In genomic region chr15:64635486-64635815, GRCh38 we compare ENCODE assay signal across 7 cellular contexts.
A peak's percentile ranks its signal among the peaks of the same experiment; 100 is the strongest.
DNase-seq lines count a peak whose midpoint lies in the region; ATAC-seq and TF ChIP-seq lines count a peak whose summit lies in the region.

No MANE protein-coding gene starts in this region.

- peaks cover 8% of the 10 kb centered on the region; the same call in 1 of the 2 replicates for H3K9me3 ChIP-seq in SK-N-SH
- no peaks in the 10 kb centered on the region for H3K9me3 ChIP-seq in ovary

- H3K4me1 ChIP-seq in SK-N-SH (ENCODE audit: control insufficient read depth in 1 of 2, insufficient read depth in 2 of 2, low read depth in 1 of 2, low read length in 1 of 2) (peaks cover 12 to 26% of the 10 kb centered on the region in 2 experiments; a peak in 3 of 4 replicates), ovary (ENCODE audit: insufficient read depth) (peaks cover 13% of the 10 kb centered on the region)

- H3K79me2 ChIP-seq in SK-N-SH (ENCODE audit: insufficient read depth) = peaks cover 79% of the 10 kb centered on the region

- H2AFZ ChIP-seq in SK-N-SH (ENCODE audit: low read depth) = no peak overlapping the region

- POLR2A ChIA-PET in SK-N-SH (lab: Yijun Ruan, JAX) = interaction anchor here (0.5 to 0.7 kb wide), 2 partner anchors 9 to 486 kb away, joined by 3 read pairs; no protein-coding TSS in a partner anchor

- TF ChIP-seq EP300 in SK-N-SH (IDR thresholded peaks at IDR 0.05; ENCODE audit: borderline replicate concordance in 1 of 2, low read depth in 1 of 2, low read length in 1 of 2) (no peak), ovary (IDR thresholded peaks at IDR 0.05) (no peak)

- peak; percentile 33 for DNase-seq in SK-N-SH
- peak; percentile 91 for DNase-seq in fibroblast of peridontal ligament (ENCODE audit: extremely low read depth)
- DNase-seq in ovary = peak in 3 of 5 donors; percentile 35 to 65 (median 36)
- no peak for DNase-seq in iPS-NIHi11 (ENCODE audit: low spot score)

- TF ChIP-seq CTCF in SK-N-SH (IDR thresholded peaks at IDR 0.05) (no peak), ovary (IDR thresholded peaks at IDR 0.05) (no peak)

- H3K4me2 ChIP-seq in SK-N-SH = no peak overlapping the region

- intact Hi-C loops in ovary (cut with DNase I) = no loop called here

- H3K36me3 ChIP-seq in SK-N-SH (replicated peaks in 1 of 2; ENCODE audit: control insufficient read depth in 1 of 2, insufficient read depth in 2 of 2, low read length in 1 of 2) (peaks cover 0 to 25% of the 10 kb centered on the region in 2 experiments), ovary (no peaks in the 10 kb centered on the region)

- no peak for TF ChIP-seq POLR2A in ovary (IDR thresholded peaks at IDR 0.05)

- no peak overlapping the region for H3K9ac ChIP-seq in SK-N-SH

- H3K4me3 ChIP-seq in SK-N-SH (ENCODE audit: low read depth in 2 of 2, low read length in 1 of 2) = no peak overlapping the region
- H3K4me3 ChIP-seq in ovary = no peak overlapping the region

- no peaks in the 10 kb centered on the region for H3F3A ChIP-seq in SK-N-SH (replicated peaks; ENCODE audit: insufficient read depth)

- H3K9me2 ChIP-seq in SK-N-SH = no peaks in the 10 kb centered on the region

- H3K27me3 ChIP-seq in SK-N-SH (ENCODE audit: insufficient read depth) (no peaks in the 10 kb centered on the region), ovary (no peaks in the 10 kb centered on the region)

- TF ChIP-seq RAD21 in SK-N-SH (IDR thresholded peaks at IDR 0.05; ENCODE audit: low read length) = no peak; the same call in 1 of the 2 replicates

- CTCF ChIA-PET in SK-N-SH (lab: Yijun Ruan, JAX) = interaction anchor here (0.9 to 2.9 kb wide), 5 partner anchors 10 to 222 kb away, joined by 3 to 21 read pairs (median 3); no protein-coding TSS in a partner anchor

- ATAC-seq in GM21825 (IDR thresholded peaks at IDR 0.05; ENCODE audit: unreplicated experiment) = peak; percentile 4
- ATAC-seq in GM18858 (IDR thresholded peaks at IDR 0.05; ENCODE audit: unreplicated experiment) = no peak
- no peak for ATAC-seq in activated CD4-positive, CD25-positive, alpha-beta regulatory T cell treated with anti-CD3 and anti-CD28 coated beads, Interleukin-2, amount 50 U/mL, for 24 hours

- no peaks in the 10 kb centered on the region; the same call in 1 of the 2 replicates for H4K20me1 ChIP-seq in SK-N-SH (ENCODE audit: insufficient read depth)

- H3K27ac ChIP-seq in SK-N-SH (ENCODE audit: low read depth in 2 of 2, low read length in 1 of 2) (peak overlapping the region; percentile 52 to 87; a peak in 3 of 4 replicates), ovary (peak overlapping the region in 1 of 2 donors; percentile 28)

TF ChIP-seq in SK-N-SH, 30 proteins besides CTCF, POLR2A, EP300 and RAD21:
- TF ChIP-seq TAF1 (IDR thresholded peaks at IDR 0.05; ENCODE audit: borderline replicate concordance, low read depth, low read length) (no peak), NFIC (IDR thresholded peaks at IDR 0.05; ENCODE audit: borderline replicate concordance) (no peak), SIN3A (IDR thresholded peaks at IDR 0.05; ENCODE audit: borderline replicate concordance, low read depth, low read length) (no peak)
